ENCODE assay signal across 17 cellular contexts in the genomic region with DNA sequence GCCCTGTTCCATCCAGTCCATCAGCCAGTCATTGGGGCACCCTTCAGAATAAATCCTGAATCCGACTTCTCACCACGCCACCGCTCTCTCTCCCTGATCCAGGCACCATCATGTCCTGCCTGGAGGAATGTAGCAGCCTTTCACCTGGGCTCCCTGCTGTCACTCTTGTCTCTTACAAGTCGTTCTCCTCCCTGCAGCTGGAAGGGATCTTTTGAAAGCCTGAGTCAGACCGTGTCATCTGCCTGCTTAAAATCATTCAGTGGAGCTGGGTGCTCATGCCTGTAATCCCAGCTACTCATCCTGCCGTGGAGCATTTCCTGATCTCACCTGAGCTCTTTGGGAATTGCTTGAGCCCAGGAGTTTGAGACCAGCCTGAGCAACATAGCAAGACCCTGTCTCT. TPM values are rescaled to one million over a fixed set of nuclear protein-coding genes. Genes with fewer than 3 reads are reported as not detected.
DNase-seq lines count a peak whose midpoint lies in the region; ATAC-seq, FAIRE-seq and TF ChIP-seq lines count a peak whose summit lies in the region.
"Had no signal": no experiment of that assay in that cellular context is flagged by ENCODE, and none has a peak within 500 bp of the region (broad histone marks: within the 10 kb centered on the region; RNA-seq: fewer than 3 reads in every experiment).

No MANE protein-coding gene starts in this region.

- H4K5ac ChIP-seq in H9 (ENCODE audit: insufficient read length, low read depth, low read length): no peak overlapping the region
- H4K5ac ChIP-seq in H1 (ENCODE audit: insufficient read length, low read depth, low read length): no peak overlapping the region

- no peak for FAIRE-seq in H1 (lab: Jason Lieb, UNC)
- FAIRE-seq: A549, GM12892 had no signal

- no peaks in the 10 kb centered on the region; a peak in 2 of 7 replicates for H3K36me3 Mint-ChIP-seq in H9 (ENCODE audit: insufficient read depth in 1 of 3, low read depth in 3 of 3)
- H3K36me3 Mint-ChIP-seq: IgD-negative memory B cell had no signal

- peaks cover 1% of the 10 kb centered on the region; the same call in 1 of the 2 replicates for H3K27me3 Mint-ChIP-seq in H9 (ENCODE audit: low read depth)

- no peak overlapping the region for H3K56ac ChIP-seq in H9 (ENCODE audit: insufficient read length, low read depth, low read length)
- no peak overlapping the region for H3K56ac ChIP-seq in H1 (replicated peaks; ENCODE audit: insufficient read length, low read depth, low read length)

- WGBS in H9 (ENCODE audit: extremely low coverage, insufficient read length, low lambda C conversion rate): no CpG with 5 or more reads among the region's 6 CpGs
- 61% methylated on average over 6 of the region's 6 CpGs; no CpG with 5 or more reads in 1 of the 2 experiments for WGBS in H1 (ENCODE audit: extremely low coverage in 1 of 2, insufficient coverage in 1 of 2, insufficient read length in 1 of 2, insufficient replicate concordance in 2 of 2, low coverage in 1 of 2, low lambda C conversion rate in 2 of 2, missing lambda C conversion rate in 1 of 2), 2 experiments

- POLR2A ChIA-PET in H1 (lab: Charles Lee; ENCODE audit: partially characterized antibody): interaction anchor here (1.0 kb wide), 1 partner anchor 17 kb away, joined by 3 read pairs; no protein-coding TSS in a partner anchor

- H3K79me1 ChIP-seq in H9 (ENCODE audit: insufficient read depth, low read depth, low read length, poor library complexity, severe bottlenecking) (no peaks in the 10 kb centered on the region), H1 (ENCODE audit: low read depth, low read length) (no peaks in the 10 kb centered on the region)

- no peak overlapping the region for H2BK20ac ChIP-seq in H9 (ENCODE audit: low read depth, low read length, poor library complexity, severe bottlenecking)
- 0 out of 2 replicates have a peak overlapping the region, but pooled peaks have one; percentile 48 for H2BK20ac ChIP-seq in H1 (ENCODE audit: low read length)

- no peak overlapping the region for H3K4me3 Mint-ChIP-seq in H9
- H3K4me3 Mint-ChIP-seq: IgD-negative memory B cell had no signal

- no peak overlapping the region for H3K18ac ChIP-seq in H9 (ENCODE audit: insufficient read length, low read depth, low read length)
- no peak overlapping the region; the same call in 1 of the 2 replicates for H3K18ac ChIP-seq in H1 (ENCODE audit: extremely low read depth, low read length)

- no peaks in the 10 kb centered on the region for H3F3A ChIP-seq in MM.1S (ENCODE audit: insufficient read depth, low read length)

- peaks cover 17 to 49% (median 38%) of the 10 kb centered on the region in 10 experiments for H3K4me1 ChIP-seq in BLaER1 treated with 17β-estradiol and CSF1 and Interleukin-3, amounts not matched to agents 10 nM and 100 nM
- H3K4me1 ChIP-seq in H9 (ENCODE audit: insufficient read depth, low read length) (no peaks in the 10 kb centered on the region), H1 (replicated peaks in 1 of 4; ENCODE audit: control insufficient read depth in 3 of 4, insufficient read depth in 4 of 4, low read length in 3 of 4) (no peaks in the 10 kb centered on the region; a peak in 1 of 7 replicates), MM.1S (ENCODE audit: low read length) (no peaks in the 10 kb centered on the region)
- H3K4me1 ChIP-seq: A549 had no signal

- peaks cover 0 to 3% (median 0%) of the 10 kb centered on the region in 11 experiments; a peak in 2 of 22 replicates for H3K36me3 ChIP-seq in BLaER1 treated with 17β-estradiol and CSF1 and Interleukin-3, amounts not matched to agents 10 nM and 100 nM
- H3K36me3 ChIP-seq in H1 (ENCODE audit: control insufficient read depth in 2 of 4, insufficient read depth in 4 of 4, low read length in 3 of 4): no peaks in the 10 kb centered on the region
- no peaks in the 10 kb centered on the region for H3K36me3 ChIP-seq in MM.1S (replicated peaks; ENCODE audit: insufficient read depth, low read length)

- H4K8ac ChIP-seq in H9 (replicated peaks; ENCODE audit: insufficient read length, low read depth, low read length): no peak overlapping the region
- H4K8ac ChIP-seq in H1 (ENCODE audit: extremely low read depth, insufficient read depth, low read length): no peak overlapping the region

- H2BK120ac ChIP-seq in H9 (ENCODE audit: low read depth, low read length, poor library complexity, severe bottlenecking) (no peak overlapping the region), H1 (replicated peaks; ENCODE audit: low read depth, low read length) (no peak overlapping the region)

- ATAC-seq in HG03469 (IDR thresholded peaks at IDR 0.05; ENCODE audit: unreplicated experiment): no peak
- ATAC-seq in GM19467 (IDR thresholded peaks at IDR 0.05; ENCODE audit: unreplicated experiment): no peak

- H3K9me3 ChIP-seq in BLaER1 treated with 17β-estradiol and CSF1 and Interleukin-3, amounts not matched to agents 10 nM and 100 nM (replicated peaks in 1 of 11): peaks cover 12 to 32% (median 25%) of the 10 kb centered on the region in 11 experiments
- H3K9me3 ChIP-seq in H9 (ENCODE audit: control insufficient read depth, low read depth, low read length) (no peaks in the 10 kb centered on the region), H1 (ENCODE audit: insufficient read depth in 2 of 2, low read depth in 1 of 2, low read length in 1 of 2) (peaks cover 2 to 6% of the 10 kb centered on the region in 2 experiments; a peak in 1 of 4 replicates), MM.1S (replicated peaks; ENCODE audit: insufficient read depth, low read length) (no peaks in the 10 kb centered on the region)

- H4K91ac ChIP-seq in H9 (ENCODE audit: insufficient read length, low read depth, low read length): no peak overlapping the region
- H4K91ac ChIP-seq in H1 (replicated peaks; ENCODE audit: insufficient read length, low read length): no peak overlapping the region

- peaks cover 0 to 3% of the 10 kb centered on the region in 2 experiments; a peak in 1 of 4 replicates for H3K4me1 Mint-ChIP-seq in H9
- H3K4me1 Mint-ChIP-seq: IgD-negative memory B cell had no signal

- no peak overlapping the region for H2AK5ac ChIP-seq in H9 (ENCODE audit: insufficient read length, low read length)
- no peak overlapping the region for H2AK5ac ChIP-seq in H1 (ENCODE audit: low read depth, low read length)

- H3K27ac Mint-ChIP-seq in H9: no peak overlapping the region
- H3K27ac Mint-ChIP-seq: IgD-negative memory B cell had no signal

- peak overlapping the region in 2 of 11 experiments; percentile 10 to 39; a peak in 2 of 22 replicates for H3K9ac ChIP-seq in BLaER1 treated with 17β-estradiol and CSF1 and Interleukin-3, amounts not matched to agents 10 nM and 100 nM
- H3K9ac ChIP-seq in H9 (ENCODE audit: extremely low read depth, insufficient read length, low read length): no peak overlapping the region
- H3K9ac ChIP-seq in H1 (replicated peaks in 1 of 4; ENCODE audit: extremely low read depth in 1 of 4, low read depth in 3 of 4, low read length in 3 of 4): no peak overlapping the region
- H3K9ac ChIP-seq in MM.1S (ENCODE audit: low read length): no peak overlapping the region

- TF ChIP-seq POLR2A in H1 (IDR thresholded peaks at IDR 0.05; ENCODE audit: control extremely low read depth in 1 of 2, low read depth in 2 of 2, low read length in 2 of 2): no peak

- peak overlapping the region in 8 of 11 experiments; percentile 54 to 77 (median 66); a peak in 14 of 22 replicates for H3K4me2 ChIP-seq in BLaER1 treated with 17β-estradiol and CSF1 and Interleukin-3, amounts not matched to agents 10 nM and 100 nM
- no peak overlapping the region for H3K4me2 ChIP-seq in H9 (ENCODE audit: insufficient read depth, insufficient read length, low read length)
- no peak overlapping the region; a peak in 1 of 4 replicates for H3K4me2 ChIP-seq in H1 (ENCODE audit: insufficient read depth in 1 of 2, low read depth in 2 of 2, low read length in 2 of 2)
- no peak overlapping the region for H3K4me2 ChIP-seq in MM.1S (ENCODE audit: low read depth, low read length)
- H3K4me2 ChIP-seq: A549 had no signal

- CTCF ChIA-PET in H1 (lab: Charles Lee; ENCODE audit: partially characterized antibody): interaction anchor here (0.6 to 7.3 kb wide), 25 partner anchors 8 to 1041 kb away, joined by 3 to 40 read pairs (median 4); no protein-coding TSS in a partner anchor

- no peaks in the 10 kb centered on the region for H3K27me3 ChIP-seq in BLaER1 treated with 17β-estradiol and CSF1 and Interleukin-3, amounts not matched to agents 10 nM and 100 nM
- H3K27me3 ChIP-seq in H9 (ENCODE audit: insufficient read depth, low read length) (no peaks in the 10 kb centered on the region), H1 (replicated peaks in 1 of 4; ENCODE audit: control insufficient read depth in 3 of 4, extremely low read depth in 1 of 4, insufficient read depth in 3 of 4, low read length in 3 of 4) (no peaks in the 10 kb centered on the region), MM.1S (replicated peaks; ENCODE audit: insufficient read depth, low read length) (no peaks in the 10 kb centered on the region; the same call in 1 of the 2 replicates)

- no peak overlapping the region for H3K4ac ChIP-seq in H9 (ENCODE audit: low read depth, low read length)
- no peak overlapping the region for H3K4ac ChIP-seq in H1 (replicated peaks; ENCODE audit: insufficient read length, low read depth, low read length)

- H3K9me3 Mint-ChIP-seq in H9: no peaks in the 10 kb centered on the region; a peak in 2 of 5 replicates
- H3K9me3 Mint-ChIP-seq: IgD-negative memory B cell had no signal

- H3T11ph ChIP-seq in H9 (ENCODE audit: low read length): no peak overlapping the region

- TF ChIP-seq RAD21 in H1 (IDR thresholded peaks at IDR 0.05 in 1 of 2, conservative IDR thresholded peaks at IDR 0.05 in 1 of 2; ENCODE audit: low read depth in 2 of 2, low read length in 2 of 2): no peak

- H3K4me3 ChIP-seq in BLaER1 treated with 17β-estradiol and CSF1 and Interleukin-3, amounts not matched to agents 10 nM and 100 nM: no peak overlapping the region
- H3K4me3 ChIP-seq in H1 (ENCODE audit: extremely low read depth in 1 of 4, insufficient read depth in 2 of 4, low read depth in 3 of 4, low read length in 4 of 4) (no peak overlapping the region), MM.1S (ENCODE audit: low read length) (no peak overlapping the region)
- H3K4me3 ChIP-seq: A549 had no signal

- H2AFZ ChIP-seq in H9 (ENCODE audit: low read length) (no peak overlapping the region), H1 (ENCODE audit: low read length) (no peak overlapping the region), MM.1S (ENCODE audit: low read length) (no peak overlapping the region)

- H3K79me2 ChIP-seq in H9 (ENCODE audit: insufficient read depth, low read length): no peaks in the 10 kb centered on the region
- H3K79me2 ChIP-seq in H1 (ENCODE audit: control insufficient read depth in 1 of 2, insufficient read depth in 2 of 2, low read length in 2 of 2): no peaks in the 10 kb centered on the region
- no peaks in the 10 kb centered on the region for H3K79me2 ChIP-seq in MM.1S (ENCODE audit: low read length)

- no peaks in the 10 kb centered on the region for H4K20me1 ChIP-seq in BLaER1 treated with 17β-estradiol and CSF1 and Interleukin-3, amounts not matched to agents 10 nM and 100 nM
- H4K20me1 ChIP-seq in H9 (ENCODE audit: control insufficient read depth, insufficient read depth, insufficient read length) (no peaks in the 10 kb centered on the region), H1 (replicated peaks in 1 of 2; ENCODE audit: control insufficient read depth in 1 of 2, insufficient read depth in 2 of 2, low read length in 2 of 2) (no peaks in the 10 kb centered on the region), MM.1S (ENCODE audit: insufficient read depth, low read length) (no peaks in the 10 kb centered on the region)

- DNase-seq in H9 (peak; percentile 50), H1 (ENCODE audit: low read depth in 1 of 2, low spot score in 2 of 2) (no peak), iPS-NIHi7 (ENCODE audit: extremely low spot score) (peak; percentile 59), MM.1S (no peak), NCI-H1048 (lab: John Stamatoyannopoulos, UW) (no peak)
- DNase-seq: DND-41, NCI-H1417, NCI-H1930, NCI-H526 treated with DMSO at 0.1 percent for 48 hours had no signal

- H3K14ac ChIP-seq in H9 (ENCODE audit: insufficient read depth, low read length) (no peak overlapping the region), H1 (ENCODE audit: insufficient read length) (no peak overlapping the region)

- H3K9me2 ChIP-seq in MM.1S (replicated peaks; ENCODE audit: insufficient read depth, low read length): no peaks in the 10 kb centered on the region

- H2BK12ac ChIP-seq in H9 (ENCODE audit: insufficient read length, low read depth, low read length): no peak overlapping the region
- no peak overlapping the region for H2BK12ac ChIP-seq in H1 (ENCODE audit: low read depth, low read length)

- no peak for TF ChIP-seq EP300 in H1 (IDR thresholded peaks at IDR 0.05; ENCODE audit: borderline replicate concordance in 1 of 2, low read depth in 2 of 2, low read length in 2 of 2)

- H2BK5ac ChIP-seq in H9 (ENCODE audit: insufficient read length, low read length) (no peak overlapping the region), H1 (ENCODE audit: low read depth, low read length) (no peak overlapping the region)

- H3K23me2 ChIP-seq in H9 (ENCODE audit: insufficient read length, low read depth, low read length, poor library complexity, severe bottlenecking) (no peaks in the 10 kb centered on the region), H1 (ENCODE audit: low read depth, low read length) (no peaks in the 10 kb centered on the region; the same call in 1 of the 2 replicates)

- TF ChIP-seq CTCF in H9 (conservative IDR thresholded peaks at IDR 0.05) (no peak), H1 (IDR thresholded peaks at IDR 0.05; ENCODE audit: control extremely low read depth in 1 of 3, insufficient read depth in 1 of 3, low read depth in 1 of 3, low read length in 3 of 3) (no peak), MM.1S (IDR thresholded peaks at IDR 0.05; ENCODE audit: low read length) (no peak)

- H3K27ac ChIP-seq in BLaER1 treated with 17β-estradiol and CSF1 and Interleukin-3, amounts not matched to agents 10 nM and 100 nM: peak overlapping the region in 7 of 11 experiments; percentile 65 to 81 (median 68); a peak in 14 of 22 replicates
- H3K27ac ChIP-seq in H9 (ENCODE audit: insufficient read length, low read depth, low read length) (no peak overlapping the region), H1 (ENCODE audit: low read depth, low read length) (no peak overlapping the region), MM.1S (ENCODE audit: low read length) (no peak overlapping the region)
- H3K27ac ChIP-seq: A549, C4-2B had no signal

- H3K23ac ChIP-seq in H9 (ENCODE audit: insufficient read length, low read depth, low read length) (no peak overlapping the region), H1 (ENCODE audit: insufficient read length) (no peak overlapping the region)

- H2BK15ac ChIP-seq in H9 (ENCODE audit: low read depth, low read length) (no peak overlapping the region), H1 (ENCODE audit: low read length) (no peak overlapping the region)

RNA-seq across cellular contexts. Expression of gene KCNG1, which starts 19.2 kb away (rescaled TPM):
- 11.5 and 13.2 TPM in 2 replicates for total RNA-seq in H9 (2021)
- 16.0 and 17.2 TPM in 2 replicates for total RNA-seq in H1 (2021; fragmentation: NEBNext Ultra II Directional; extraction: Animal tissue kit (Norgen Biotek cat#: 25700))
- 18.0 and 35.0 TPM in 2 replicates for polyA plus RNA-seq in H1 (2011; rRNA removed)
- polyA plus RNA-seq in H1 (2011; cell fraction: cytosol; rRNA removed): 25.3 TPM
- 26.1 TPM for polyA plus RNA-seq in H1 (2011; cell fraction: nucleus; rRNA removed)
- polyA plus RNA-seq in H1 (2012, experiment 1 of 2): 11.0 to 16.0 TPM (median 14.1 TPM) in 4 replicates
- polyA plus RNA-seq in H1 (2012, experiment 2 of 2): 14.4 TPM
- 10.5 TPM for polyA plus RNA-seq in H1 (2013, experiment 1 of 2)
- polyA plus RNA-seq in H1 (2013, experiment 2 of 2): 11.7 TPM
- polyA minus RNA-seq in H1 (2011; rRNA and poly(A)+ RNA removed): 8.6 and 12.7 TPM in 2 replicates
- polyA minus RNA-seq in H1 (2011; cell fraction: cytosol; rRNA and poly(A)+ RNA removed): 14.5 TPM
- 10.1 TPM for polyA minus RNA-seq in H1 (2011; cell fraction: nucleus; rRNA and poly(A)+ RNA removed)
- total RNA-seq: OCI-LY7 had no signal

Comparison
In these comparisons a context has a peak if more than half of its experiments do, and no peak if none do; other contexts are left out.
1. H3K27ac ChIP-seq: peak in BLaER1 treated with 17β-estradiol and CSF1 and Interleukin-3, amounts not matched to agents 10 nM and 100 nM (7 of 11); none in H9 (single experiment), H1 (single experiment) and MM.1S (single experiment).
2. H3K4me2 ChIP-seq: peak in BLaER1 treated with 17β-estradiol and CSF1 and Interleukin-3, amounts not matched to agents 10 nM and 100 nM (8 of 11); none in H9 (single experiment), H1 (0 of 2) and MM.1S (single experiment).
3. DNase-seq: peak in H9 (single experiment) and iPS-NIHi7 (single experiment); none in H1 (0 of 2), MM.1S (single experiment) and NCI-H1048 (single experiment).